18 cellular contexts compared by ENCODE assay signal in the genomic region with DNA sequence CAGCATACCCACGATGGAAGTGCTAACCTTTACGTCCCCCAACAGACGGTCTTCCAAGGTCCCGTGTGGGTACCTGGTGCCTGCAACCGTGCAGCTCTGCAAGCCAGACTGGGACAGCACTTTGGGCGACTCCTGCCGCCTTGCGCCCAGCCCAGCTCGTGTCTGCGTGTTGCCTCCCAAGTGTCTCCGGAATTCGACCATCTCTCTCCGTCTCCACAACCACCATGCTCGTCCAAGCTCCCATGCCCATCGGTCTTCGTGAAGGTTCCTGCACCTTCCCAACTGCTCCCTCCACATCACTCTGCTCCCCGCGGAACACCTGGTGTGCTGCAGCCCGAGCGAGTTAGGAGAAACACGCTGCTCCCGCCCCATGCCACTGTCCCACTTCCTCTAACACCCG.
DNase-seq lines count a peak whose midpoint lies in the region; ATAC-seq and TF ChIP-seq lines count a peak whose summit lies in the region.
"Had no signal": no experiment of that assay in that cellular context is flagged by ENCODE, and none has a peak within 500 bp of the region (broad histone marks: within the 10 kb centered on the region; RNA-seq: fewer than 3 reads in every experiment).

No MANE protein-coding gene starts in this region.

- WGBS in mesendoderm (ENCODE audit: extremely low coverage, insufficient coverage, low lambda C conversion rate) = no CpG with 5 or more reads among the region's 23 CpGs
- WGBS in neuronal stem cell (ENCODE audit: extremely low coverage in 2 of 2, insufficient read length in 2 of 2, insufficient replicate concordance in 1 of 2), 2 donors = no CpG with 5 or more reads among the region's 23 CpGs
- WGBS in thyroid gland, 2 donors = 90 to 94% methylated on average over 23 of the region's 23 CpGs

- H3K23ac ChIP-seq in mesendoderm (ENCODE audit: low read length) (no peak overlapping the region), neuronal stem cell (ENCODE audit: low read depth, low read length, poor library complexity) (no peak overlapping the region)

- H3K36me3 ChIP-seq in mesendoderm (ENCODE audit: control insufficient read depth, insufficient read depth, low read length) (no peaks in the 10 kb centered on the region), neuronal stem cell (replicated peaks in 1 of 2; ENCODE audit: control insufficient read depth in 2 of 2, insufficient read depth in 2 of 2, low read length in 2 of 2) (peaks cover 0 to 3% of the 10 kb centered on the region in 2 donors), thyroid gland (no peaks in the 10 kb centered on the region)
- H3K36me3 ChIP-seq: BLaER1, HAP-1 had no signal

- H3K4me3 ChIP-seq in mesendoderm (ENCODE audit: low read length) = no peak overlapping the region
- H3K4me3 ChIP-seq in neuronal stem cell (ENCODE audit: low read length in 2 of 2) = no peak overlapping the region
- no peak overlapping the region for H3K4me3 ChIP-seq in thyroid gland (replicated peaks in 1 of 3)
- H3K4me3 ChIP-seq: BLaER1, HAP-1 had no signal

- no peak overlapping the region for H3K14ac ChIP-seq in neuronal stem cell (ENCODE audit: low read length)

- H2BK12ac ChIP-seq in neuronal stem cell (ENCODE audit: low read length) = peak overlapping the region; percentile 76

- H3K36me3 Mint-ChIP-seq in natural killer cell treated with Interleukin-12 subunit alpha and Interleukin-12 subunit beta and Interleukin-15 and Interleukin-18, amount 100 ng/mL, for 72 hours = no peaks in the 10 kb centered on the region
- no peaks in the 10 kb centered on the region for H3K36me3 Mint-ChIP-seq in natural killer cell
- no peaks in the 10 kb centered on the region for H3K36me3 Mint-ChIP-seq in activated naive CD4-positive, alpha-beta T cell treated with anti-CD3 and anti-CD28 coated beads for 36 hours (ENCODE audit: low read depth)
- no peaks in the 10 kb centered on the region for H3K36me3 Mint-ChIP-seq in activated T-helper 17 cell treated with anti-CD3 and anti-CD28 coated beads, Interleukin-2, amount 50 U/mL, for 72 hours (ENCODE audit: low read depth)
- H3K36me3 Mint-ChIP-seq: CD14-positive monocyte; CD4-positive, alpha-beta memory T cell had no signal

- no peak for TF ChIP-seq CTCF in natural killer cell (IDR thresholded peaks at IDR 0.05)
- TF ChIP-seq CTCF in thyroid gland (IDR thresholded peaks at IDR 0.05) = no peak

- ATAC-seq in natural killer cell treated with Interleukin-12 subunit alpha and Interleukin-12 subunit beta and Interleukin-15 and Interleukin-18, amount 100 ng/mL, for 72 hours = no peak
- ATAC-seq in natural killer cell = no peak
- no peak for ATAC-seq in activated T-helper 17 cell treated with anti-CD3 and anti-CD28 coated beads, Interleukin-2, amount 50 U/mL, for 72 hours (replicated peaks)

- H3K27me3 ChIP-seq in mesendoderm (ENCODE audit: insufficient read depth, low read length, poor library complexity) = no peaks in the 10 kb centered on the region
- peaks cover 0 to 3% (median 0%) of the 10 kb centered on the region in 3 experiments for H3K27me3 ChIP-seq in neuronal stem cell (ENCODE audit: control insufficient read depth in 3 of 3, insufficient read depth in 3 of 3, low read depth in 1 of 3, low read length in 3 of 3)
- no peaks in the 10 kb centered on the region for H3K27me3 ChIP-seq in thyroid gland
- H3K27me3 ChIP-seq: BLaER1 had no signal

- no peaks in the 10 kb centered on the region for H3K9me3 Mint-ChIP-seq in natural killer cell treated with Interleukin-12 subunit alpha and Interleukin-12 subunit beta and Interleukin-15 and Interleukin-18, amount 100 ng/mL, for 72 hours
- no peaks in the 10 kb centered on the region for H3K9me3 Mint-ChIP-seq in natural killer cell
- no peaks in the 10 kb centered on the region for H3K9me3 Mint-ChIP-seq in activated naive CD4-positive, alpha-beta T cell treated with anti-CD3 and anti-CD28 coated beads for 36 hours
- H3K9me3 Mint-ChIP-seq in activated T-helper 17 cell treated with anti-CD3 and anti-CD28 coated beads, Interleukin-2, amount 50 U/mL, for 72 hours = no peaks in the 10 kb centered on the region

- H3K27ac Mint-ChIP-seq in natural killer cell treated with Interleukin-12 subunit alpha and Interleukin-12 subunit beta and Interleukin-15 and Interleukin-18, amount 100 ng/mL, for 72 hours = no peak overlapping the region
- H3K27ac Mint-ChIP-seq in natural killer cell = no peak overlapping the region
- H3K27ac Mint-ChIP-seq in activated naive CD4-positive, alpha-beta T cell treated with anti-CD3 and anti-CD28 coated beads for 36 hours = no peak overlapping the region
- H3K27ac Mint-ChIP-seq in activated T-helper 17 cell treated with anti-CD3 and anti-CD28 coated beads, Interleukin-2, amount 50 U/mL, for 72 hours = no peak overlapping the region
- H3K27ac Mint-ChIP-seq: CD4-positive, alpha-beta memory T cell had no signal

- H3K18ac ChIP-seq in mesendoderm (ENCODE audit: low read length) (no peak overlapping the region), neuronal stem cell (ENCODE audit: low read length) (peak overlapping the region; percentile 63)

- no peak overlapping the region for H2BK15ac ChIP-seq in mesendoderm (replicated peaks; ENCODE audit: low read depth)
- H2BK15ac ChIP-seq in neuronal stem cell (ENCODE audit: low read length) = peak overlapping the region; percentile 16

- H4K5ac ChIP-seq in mesendoderm (ENCODE audit: low read length) = no peak overlapping the region

- H3K4me1 ChIP-seq in mesendoderm (ENCODE audit: control insufficient read depth, low read depth, low read length) (peaks cover 10% of the 10 kb centered on the region), neuronal stem cell (ENCODE audit: control insufficient read depth in 2 of 2, insufficient read depth in 1 of 2, low read depth in 1 of 2, low read length in 2 of 2) (peaks cover 6 to 13% of the 10 kb centered on the region in 2 donors), thyroid gland (no peaks in the 10 kb centered on the region)
- H3K4me1 ChIP-seq: HAP-1 had no signal

- CTCF ChIA-PET in activated naive CD4-positive, alpha-beta T cell treated with anti-CD3 and anti-CD28 coated beads for 36 hours (lab: Charles Lee) = no interaction called here

- H2BK120ac ChIP-seq in mesendoderm (ENCODE audit: low read depth, low read length) (no peak overlapping the region), neuronal stem cell (ENCODE audit: low read depth, low read length) (no peak overlapping the region)

- H3K27ac ChIP-seq in mesendoderm (ENCODE audit: low read depth, low read length) (no peak overlapping the region), neuronal stem cell (replicated peaks; ENCODE audit: low read length) (no peak overlapping the region), thyroid gland (no peak overlapping the region)
- H3K27ac ChIP-seq: BLaER1, HL-60 had no signal

- no peak overlapping the region for H4K8ac ChIP-seq in mesendoderm (ENCODE audit: low read depth, low read length)
- no peak overlapping the region for H4K8ac ChIP-seq in neuronal stem cell (ENCODE audit: low read depth, low read length)

- no peak overlapping the region for H3K9ac ChIP-seq in mesendoderm (ENCODE audit: low read length)
- H3K9ac ChIP-seq in neuronal stem cell (ENCODE audit: low read depth, low read length, poor library complexity) = no peak overlapping the region
- H3K9ac ChIP-seq: BLaER1 had no signal

- H2AFZ ChIP-seq in neuronal stem cell (ENCODE audit: low read length) = no peak overlapping the region

- H2BK5ac ChIP-seq in mesendoderm (ENCODE audit: low read length) (peak overlapping the region; percentile 24), neuronal stem cell (ENCODE audit: low read length) (no peak overlapping the region)

- H3K4me3 Mint-ChIP-seq in natural killer cell treated with Interleukin-12 subunit alpha and Interleukin-12 subunit beta and Interleukin-15 and Interleukin-18, amount 100 ng/mL, for 72 hours = no peak overlapping the region
- H3K4me3 Mint-ChIP-seq in natural killer cell = no peak overlapping the region
- no peak overlapping the region for H3K4me3 Mint-ChIP-seq in activated naive CD4-positive, alpha-beta T cell treated with anti-CD3 and anti-CD28 coated beads for 36 hours
- no peak overlapping the region for H3K4me3 Mint-ChIP-seq in activated T-helper 17 cell treated with anti-CD3 and anti-CD28 coated beads, Interleukin-2, amount 50 U/mL, for 72 hours
- H3K4me3 Mint-ChIP-seq: CD14-positive monocyte; CD4-positive, alpha-beta memory T cell had no signal

- H3K79me1 ChIP-seq in mesendoderm (ENCODE audit: low read length) = no peaks in the 10 kb centered on the region
- H3K79me1 ChIP-seq in neuronal stem cell (ENCODE audit: low read depth, low read length) = peaks cover 5% of the 10 kb centered on the region

- H3K27me3 Mint-ChIP-seq in natural killer cell treated with Interleukin-12 subunit alpha and Interleukin-12 subunit beta and Interleukin-15 and Interleukin-18, amount 100 ng/mL, for 72 hours = no peaks in the 10 kb centered on the region
- no peaks in the 10 kb centered on the region for H3K27me3 Mint-ChIP-seq in natural killer cell (ENCODE audit: low read depth in 2 of 2)
- no peaks in the 10 kb centered on the region for H3K27me3 Mint-ChIP-seq in activated naive CD4-positive, alpha-beta T cell treated with anti-CD3 and anti-CD28 coated beads for 36 hours (ENCODE audit: low read depth)
- H3K27me3 Mint-ChIP-seq in activated T-helper 17 cell treated with anti-CD3 and anti-CD28 coated beads, Interleukin-2, amount 50 U/mL, for 72 hours = no peaks in the 10 kb centered on the region

- H3K79me2 ChIP-seq in mesendoderm (ENCODE audit: control insufficient read depth, insufficient read depth, low read length) = no peaks in the 10 kb centered on the region

- no peaks in the 10 kb centered on the region for H3K4me1 Mint-ChIP-seq in natural killer cell treated with Interleukin-12 subunit alpha and Interleukin-12 subunit beta and Interleukin-15 and Interleukin-18, amount 100 ng/mL, for 72 hours (ENCODE audit: low read depth in 2 of 2)
- H3K4me1 Mint-ChIP-seq in natural killer cell = no peaks in the 10 kb centered on the region
- H3K4me1 Mint-ChIP-seq in activated naive CD4-positive, alpha-beta T cell treated with anti-CD3 and anti-CD28 coated beads for 36 hours (ENCODE audit: low read depth) = no peaks in the 10 kb centered on the region
- no peaks in the 10 kb centered on the region for H3K4me1 Mint-ChIP-seq in activated T-helper 17 cell treated with anti-CD3 and anti-CD28 coated beads, Interleukin-2, amount 50 U/mL, for 72 hours
- H3K4me1 Mint-ChIP-seq: CD14-positive monocyte; CD4-positive, alpha-beta memory T cell had no signal

- H3K4ac ChIP-seq in mesendoderm (ENCODE audit: low read depth, low read length) (peak overlapping the region; percentile 2), neuronal stem cell (ENCODE audit: low read length) (no peak overlapping the region)

- H4K91ac ChIP-seq in neuronal stem cell (ENCODE audit: low read depth, low read length, poor library complexity) = peak overlapping the region; percentile 22

- no peak for TF ChIP-seq POLR2A in thyroid gland (IDR thresholded peaks at IDR 0.05)

- peak overlapping the region; percentile 81 for H3K56ac ChIP-seq in mesendoderm (ENCODE audit: low read length)

- H3K4me2 ChIP-seq in mesendoderm (ENCODE audit: low read length) (no peak overlapping the region), neuronal stem cell (ENCODE audit: insufficient read depth, low read length, poor library complexity, severe bottlenecking) (no peak overlapping the region)

- intact Hi-C loops in natural killer cell (cut with micrococcal nuclease) (no loop called here), thyroid gland (cut with DNase I) (no loop called here)
- intact Hi-C loops in activated naive CD4-positive, alpha-beta T cell treated with anti-CD3 and anti-CD28 coated beads for 36 hours (cut with micrococcal nuclease) = no loop called here

- H3K9me3 ChIP-seq in neuronal stem cell (replicated peaks in 1 of 2; ENCODE audit: control insufficient read depth in 2 of 2, insufficient read depth in 1 of 2, low read depth in 1 of 2, low read length in 2 of 2) (peaks cover 4 to 13% of the 10 kb centered on the region in 2 donors), thyroid gland (no peaks in the 10 kb centered on the region)
- H3K9me3 ChIP-seq: HAP-1 had no signal

- H2AK5ac ChIP-seq in mesendoderm (ENCODE audit: low read length) (peak overlapping the region; percentile 1), neuronal stem cell (ENCODE audit: low read depth, low read length) (peak overlapping the region; percentile 82)

- peak; percentile 38 for DNase-seq in natural killer cell treated with Interleukin-12 subunit alpha and Interleukin-12 subunit beta and Interleukin-15 and Interleukin-18, amount 100 ng/mL, for 72 hours (ENCODE audit: low spot score)
- no peak for DNase-seq in natural killer cell
- DNase-seq in mesendoderm = no peak
- no peak for DNase-seq in neuronal stem cell (ENCODE audit: low spot score)
- DNase-seq in activated naive CD4-positive, alpha-beta T cell treated with anti-CD3 and anti-CD28 coated beads for 36 hours = no peak
- DNase-seq in thyroid gland = no peak
- DNase-seq in kidney glomerular epithelial cell (lab: John Stamatoyannopoulos, UW) = no peak
- DNase-seq: 8988T; Calu3; CD4-positive, alpha-beta memory T cell; DMS79 treated with DMSO at 0.1 percent for 48 hours; GF-D8; IMR-90 had no signal
